25 cellular contexts compared by ENCODE assay signal in the genomic region with DNA sequence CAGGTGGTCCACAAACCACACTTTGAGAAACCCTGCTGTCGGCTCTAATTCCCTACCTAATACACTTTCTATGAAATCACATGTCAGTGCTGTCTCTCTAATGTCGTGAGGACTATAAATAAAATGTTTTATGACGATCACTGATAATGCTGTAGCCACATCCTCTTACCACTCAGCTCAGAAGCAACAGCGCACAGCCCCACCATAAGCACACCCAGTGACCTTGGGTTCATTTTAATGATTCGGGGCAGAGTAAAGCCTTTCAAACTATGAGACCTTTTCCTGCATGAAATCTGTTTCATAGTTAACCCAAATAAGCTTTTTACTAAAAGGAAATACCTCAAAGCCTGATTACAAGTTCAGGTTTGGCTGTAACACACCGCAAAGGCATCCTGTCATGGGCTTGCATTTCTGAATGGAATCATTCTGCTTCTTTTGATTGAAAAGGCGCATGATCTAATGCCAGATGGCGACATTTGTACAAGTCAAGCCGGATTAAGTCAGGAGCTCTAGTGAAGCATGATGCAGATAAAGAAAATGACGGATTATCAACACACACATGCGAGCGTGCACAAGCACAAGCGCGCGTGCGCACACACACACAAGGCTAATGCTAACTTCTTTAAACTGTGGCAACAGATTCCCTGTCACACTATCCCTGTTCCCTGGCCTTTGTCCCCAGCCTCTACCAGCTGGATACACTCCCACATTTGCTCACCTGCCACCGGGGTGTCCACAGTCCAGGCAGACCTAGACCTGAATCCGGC.
DNase-seq lines count a peak whose midpoint lies in the region; ATAC-seq, FAIRE-seq and TF ChIP-seq lines count a peak whose summit lies in the region.
"Had no signal": no experiment of that assay in that cellular context is flagged by ENCODE, and none has a peak within 500 bp of the region (broad histone marks: within the 10 kb centered on the region; RNA-seq: fewer than 3 reads in every experiment).

No MANE protein-coding gene starts in this region.

- no peaks in the 10 kb centered on the region for H3F3A ChIP-seq in neural progenitor cell (ENCODE audit: low read depth)

- DNase-seq in activated CD8-positive, alpha-beta T cell treated with anti-CD3 and anti-CD28 coated beads, Interleukin-2, amount 10 ng/mL, durations not matched to agents 7 days and 5 days: peak; percentile 31
- no peak for DNase-seq in activated CD8-positive, alpha-beta T cell treated with anti-CD3 and anti-CD28 coated beads for 36 hours
- peak; percentile 49 to 78 for DNase-seq in NCI-H446 (lab: John Stamatoyannopoulos, UW)
- DNase-seq in GM12878 (ENCODE audit: low read depth, low spot score): no peak
- no peak for DNase-seq in neural progenitor cell (ENCODE audit: low spot score)
- DNase-seq in ACHN: no peak
- no peak for DNase-seq in RWPE1 (ENCODE audit: low spot score)
- DNase-seq: 8988T; activated CD4-positive, alpha-beta T cell treated with anti-CD3 and anti-CD28 coated beads for 48 hours; activated CD8-positive, alpha-beta memory T cell treated with anti-CD3 and anti-CD28 coated beads, Interleukin-2, amount 50 U/mL, for 4 hours; activated gamma-delta T cell; adrenal gland; left colon; mesenchymal stem cell; NCI-H1417; SIG-M5; stimulated activated CD8-positive, alpha-beta memory T cell treated with anti-CD3 and anti-CD28 coated beads, Interleukin-4, amount 100 ng/mL, for 48 hours; upper lobe of right lung had no signal

- H3K79me2 ChIP-seq in GM12878 (ENCODE audit: control insufficient read depth, insufficient read depth, low read length): no peaks in the 10 kb centered on the region
- H3K79me2 ChIP-seq in neural progenitor cell (ENCODE audit: low read depth): no peaks in the 10 kb centered on the region

- no peak for FAIRE-seq in GM12878 (lab: Jason Lieb, UNC)
- FAIRE-seq: bronchial epithelial cell, endothelial cell of umbilical vein, TTC549 had no signal

- H3K27ac Mint-ChIP-seq in activated CD8-positive, alpha-beta T cell treated with anti-CD3 and anti-CD28 coated beads, Interleukin-2, amount 10 ng/mL, durations not matched to agents 7 days and 5 days: peak overlapping the region; percentile 31
- H3K27ac Mint-ChIP-seq in activated CD8-positive, alpha-beta T cell treated with anti-CD3 and anti-CD28 coated beads for 36 hours: no peak overlapping the region
- peak overlapping the region; percentile 58 for H3K27ac Mint-ChIP-seq in neural progenitor cell
- H3K27ac Mint-ChIP-seq: B cell; dendritic cell treated with granulocyte-macrophage colony-stimulating factor and Interleukin-4, amounts not matched to agents 40 ng/mL and 50 ng/mL, for 4 days; IgD-negative memory B cell had no signal

- CTCF ChIA-PET in activated CD8-positive, alpha-beta T cell treated with anti-CD3 and anti-CD28 coated beads, Interleukin-2, amount 10 ng/mL, durations not matched to agents 7 days and 5 days (lab: Charles Lee): no interaction called here
- CTCF ChIA-PET in activated CD8-positive, alpha-beta T cell treated with anti-CD3 and anti-CD28 coated beads for 36 hours (lab: Charles Lee): interaction anchor here (1.2 kb wide), 1 partner anchor 40 kb away, joined by 3 read pairs; no protein-coding TSS in a partner anchor
- CTCF ChIA-PET in GM12878 (lab: Yijun Ruan, JAX): interaction anchor here (0.6 to 0.7 kb wide), 2 partner anchors 8 to 39 kb away, joined by 3 read pairs; no protein-coding TSS in a partner anchor
- CTCF ChIA-PET in RWPE1 (lab: Yijun Ruan, JAX): no interaction called here

- H3K36me3 ChIP-seq in GM12878 (ENCODE audit: control insufficient read depth in 2 of 2, insufficient read depth in 2 of 2, low read length in 1 of 2): no peaks in the 10 kb centered on the region
- no peaks in the 10 kb centered on the region for H3K36me3 ChIP-seq in neural progenitor cell
- H3K36me3 ChIP-seq: adrenal gland, upper lobe of right lung had no signal

- H3K27ac ChIP-seq in GM12878 (ENCODE audit: control insufficient read depth, insufficient read depth): no peak overlapping the region
- H3K27ac ChIP-seq in neural progenitor cell: no peak overlapping the region
- H3K27ac ChIP-seq in RWPE1: no peak overlapping the region
- H3K27ac ChIP-seq: adrenal gland, upper lobe of right lung had no signal

- POLR2A ChIA-PET in activated CD8-positive, alpha-beta T cell treated with anti-CD3 and anti-CD28 coated beads, Interleukin-2, amount 10 ng/mL, durations not matched to agents 7 days and 5 days (lab: Charles Lee): no interaction called here
- POLR2A ChIA-PET in activated CD8-positive, alpha-beta T cell treated with anti-CD3 and anti-CD28 coated beads for 36 hours (lab: Charles Lee): no interaction called here
- POLR2A ChIA-PET in GM12878 (lab: Charles Lee) (interaction anchor here (1.1 kb wide), 1 partner anchor 9 kb away, joined by 3 read pairs; no protein-coding TSS in a partner anchor), RWPE1 (lab: Yijun Ruan, JAX; ENCODE audit: low non-redundant PET) (no interaction called here)

- BruUV-seq in GM12878 (replicated peaks; lab: Mats Ljungman, UMichigan): no TSS peak

- 48% methylated on average over 18 of the region's 18 CpGs for WGBS in GM12878 (ENCODE audit: insufficient coverage, insufficient replicate concordance, low lambda C conversion rate, missing lambda C conversion rate)

- peaks cover 5% of the 10 kb centered on the region for H3K27me3 Mint-ChIP-seq in activated CD8-positive, alpha-beta T cell treated with anti-CD3 and anti-CD28 coated beads, Interleukin-2, amount 10 ng/mL, durations not matched to agents 7 days and 5 days (ENCODE audit: low read depth)
- H3K27me3 Mint-ChIP-seq in activated CD8-positive, alpha-beta T cell treated with anti-CD3 and anti-CD28 coated beads for 36 hours: peaks cover 5% of the 10 kb centered on the region
- H3K27me3 Mint-ChIP-seq in neural progenitor cell (ENCODE audit: insufficient read depth, low read depth): no peaks in the 10 kb centered on the region

- SMC1A ChIA-PET in GM12878 (lab: Charles Lee; ENCODE audit: uncharacterized antibody, unreplicated experiment): interaction anchor here (0.5 to 1.2 kb wide), 4 partner anchors 10 to 40 kb away, joined by 3 to 5 read pairs (median 3); no protein-coding TSS in a partner anchor

- H3K9me3 ChIP-seq in GM12878 (replicated peaks; ENCODE audit: control insufficient read depth, insufficient read depth, low read length) (no peaks in the 10 kb centered on the region), neural progenitor cell (ENCODE audit: low read depth) (no peaks in the 10 kb centered on the region)
- H3K9me3 ChIP-seq: adrenal gland, upper lobe of right lung had no signal

- TF ChIP-seq POLR2A in GM12878 (IDR thresholded peaks at IDR 0.05; ENCODE audit: low read depth, low read length): no peak

- no peak overlapping the region for H3K9ac ChIP-seq in GM12878 (ENCODE audit: control insufficient read depth, insufficient read depth, low read length)
- no peak overlapping the region for H3K9ac ChIP-seq in neural progenitor cell

- no peak for TF ChIP-seq CTCF in activated CD8-positive, alpha-beta T cell treated with anti-CD3 and anti-CD28 coated beads for 36 hours (IDR thresholded peaks at IDR 0.05)
- TF ChIP-seq CTCF in GM12878 (IDR thresholded peaks at IDR 0.05 in 2 of 3, conservative IDR thresholded peaks at IDR 0.05 in 1 of 3; ENCODE audit: control insufficient read depth in 2 of 3, extremely low read depth in 1 of 3, insufficient read depth in 1 of 3, low read depth in 3 of 3, low read length in 3 of 3): no peak
- no peak for TF ChIP-seq CTCF in neural progenitor cell (IDR thresholded peaks at IDR 0.05)
- no peak for TF ChIP-seq CTCF in RWPE1 (conservative IDR thresholded peaks at IDR 0.05; ENCODE audit: low read depth)

- peaks cover 13% of the 10 kb centered on the region for H3K4me1 Mint-ChIP-seq in activated CD8-positive, alpha-beta T cell treated with anti-CD3 and anti-CD28 coated beads, Interleukin-2, amount 10 ng/mL, durations not matched to agents 7 days and 5 days (ENCODE audit: low read depth)
- H3K4me1 Mint-ChIP-seq in activated CD8-positive, alpha-beta T cell treated with anti-CD3 and anti-CD28 coated beads for 36 hours (ENCODE audit: low read depth): no peaks in the 10 kb centered on the region
- H3K4me1 Mint-ChIP-seq in neural progenitor cell: peaks cover 19% of the 10 kb centered on the region
- H3K4me1 Mint-ChIP-seq: B cell, IgD-negative memory B cell had no signal

- H3K9me3 Mint-ChIP-seq in activated CD8-positive, alpha-beta T cell treated with anti-CD3 and anti-CD28 coated beads, Interleukin-2, amount 10 ng/mL, durations not matched to agents 7 days and 5 days (ENCODE audit: insufficient read depth): no peaks in the 10 kb centered on the region
- H3K9me3 Mint-ChIP-seq in activated CD8-positive, alpha-beta T cell treated with anti-CD3 and anti-CD28 coated beads for 36 hours: no peaks in the 10 kb centered on the region
- no peaks in the 10 kb centered on the region for H3K9me3 Mint-ChIP-seq in neural progenitor cell
- H3K9me3 Mint-ChIP-seq: dendritic cell treated with granulocyte-macrophage colony-stimulating factor and Interleukin-4, amounts not matched to agents 40 ng/mL and 50 ng/mL, for 4 days; IgD-negative memory B cell had no signal

- peak; percentile 80 for ATAC-seq in activated CD8-positive, alpha-beta T cell treated with anti-CD3 and anti-CD28 coated beads, Interleukin-2, amount 10 ng/mL, durations not matched to agents 7 days and 5 days
- ATAC-seq in activated CD8-positive, alpha-beta T cell treated with anti-CD3 and anti-CD28 coated beads for 36 hours: no peak
- peak; percentile 72 for ATAC-seq in GM12878
- ATAC-seq in GM21723 (IDR thresholded peaks at IDR 0.05; ENCODE audit: unreplicated experiment): no peak
- ATAC-seq: left colon, upper lobe of right lung had no signal

- H3K4me2 ChIP-seq in GM12878 (ENCODE audit: control insufficient read depth, insufficient read depth) (no peak overlapping the region), neural progenitor cell (no peak overlapping the region)

- no peaks in the 10 kb centered on the region for H3K36me3 Mint-ChIP-seq in activated CD8-positive, alpha-beta T cell treated with anti-CD3 and anti-CD28 coated beads, Interleukin-2, amount 10 ng/mL, durations not matched to agents 7 days and 5 days (ENCODE audit: low read depth)
- H3K36me3 Mint-ChIP-seq in activated CD8-positive, alpha-beta T cell treated with anti-CD3 and anti-CD28 coated beads for 36 hours (ENCODE audit: low read depth): no peaks in the 10 kb centered on the region
- no peaks in the 10 kb centered on the region for H3K36me3 Mint-ChIP-seq in neural progenitor cell
- H3K36me3 Mint-ChIP-seq: IgD-negative memory B cell had no signal

- H3K4me3 ChIP-seq in GM12878 (no peak overlapping the region), neural progenitor cell (no peak overlapping the region)
- H3K4me3 ChIP-seq: adrenal gland, upper lobe of right lung had no signal

- no peak for TF ChIP-seq EP300 in GM12878 (IDR thresholded peaks at IDR 0.05; ENCODE audit: borderline replicate concordance in 1 of 2, control insufficient read depth in 1 of 2, low read depth in 2 of 2, low read length in 2 of 2)

- H3K27me3 ChIP-seq in GM12878 (replicated peaks in 1 of 2; ENCODE audit: control insufficient read depth in 2 of 2, insufficient read depth in 2 of 2, low read length in 1 of 2): no peaks in the 10 kb centered on the region; a peak in 1 of 4 replicates
- peaks cover 22% of the 10 kb centered on the region for H3K27me3 ChIP-seq in neural progenitor cell
- H3K27me3 ChIP-seq: adrenal gland, upper lobe of right lung had no signal

- H2AFZ ChIP-seq in GM12878 (ENCODE audit: control insufficient read depth, low read depth, low read length): no peak overlapping the region
- no peak overlapping the region for H2AFZ ChIP-seq in neural progenitor cell (replicated peaks)

- intact Hi-C loops in activated CD8-positive, alpha-beta T cell treated with anti-CD3 and anti-CD28 coated beads for 36 hours (cut with micrococcal nuclease): no loop called here
- intact Hi-C loops in GM12878 (cut with micrococcal nuclease; ENCODE audit: unreplicated experiment): no loop called here

- H3K4me1 ChIP-seq in GM12878 (ENCODE audit: control insufficient read depth, insufficient read depth, low read length): peaks cover 5% of the 10 kb centered on the region
- peaks cover 15% of the 10 kb centered on the region for H3K4me1 ChIP-seq in neural progenitor cell
- H3K4me1 ChIP-seq: adrenal gland, upper lobe of right lung had no signal

- RAD21 ChIA-PET in GM12878 (lab: Charles Lee; ENCODE audit: unreplicated experiment): no interaction called here

- no peak overlapping the region for H3K4me3 Mint-ChIP-seq in activated CD8-positive, alpha-beta T cell treated with anti-CD3 and anti-CD28 coated beads, Interleukin-2, amount 10 ng/mL, durations not matched to agents 7 days and 5 days
- H3K4me3 Mint-ChIP-seq in activated CD8-positive, alpha-beta T cell treated with anti-CD3 and anti-CD28 coated beads for 36 hours: no peak overlapping the region
- no peak overlapping the region for H3K4me3 Mint-ChIP-seq in neural progenitor cell
- H3K4me3 Mint-ChIP-seq: B cell; dendritic cell treated with granulocyte-macrophage colony-stimulating factor and Interleukin-4, amounts not matched to agents 40 ng/mL and 50 ng/mL, for 4 days; IgD-negative memory B cell had no signal

- in situ Hi-C loops in GM12878 (cut with MboI): no loop called here
- in situ Hi-C loops in ACHN (cut with HindIII; ENCODE audit: low pct_ligation_motif_present, low pct_unique_long_range_greater_than_20kb, low sequenced_read_pairs): no loop called here

- TF ChIP-seq RAD21 in GM12878 (IDR thresholded peaks at IDR 0.05; ENCODE audit: insufficient read depth, low read depth, low read length): no peak

- no peaks in the 10 kb centered on the region for H4K20me1 ChIP-seq in GM12878 (ENCODE audit: control insufficient read depth, insufficient read depth)
- peaks cover 4% of the 10 kb centered on the region for H4K20me1 ChIP-seq in neural progenitor cell (ENCODE audit: low read depth)

Comparison
In these comparisons a context has a peak if more than half of its experiments do, and no peak if none do; other contexts are left out.
1. ATAC-seq: peak in activated CD8-positive, alpha-beta T cell treated with anti-CD3 and anti-CD28 coated beads, Interleukin-2, amount 10 ng/mL, durations not matched to agents 7 days and 5 days (single experiment) and GM12878 (single experiment); none in activated CD8-positive, alpha-beta T cell treated with anti-CD3 and anti-CD28 coated beads for 36 hours (single experiment) and GM21723 (single experiment).
2. DNase-seq: peak in activated CD8-positive, alpha-beta T cell treated with anti-CD3 and anti-CD28 coated beads, Interleukin-2, amount 10 ng/mL, durations not matched to agents 7 days and 5 days (single experiment) and NCI-H446 (2 of 2); none in activated CD8-positive, alpha-beta T cell treated with anti-CD3 and anti-CD28 coated beads for 36 hours (single experiment), GM12878 (single experiment), neural progenitor cell (single experiment), ACHN (single experiment) and RWPE1 (single experiment).
3. CTCF ChIA-PET loops: an anchor here in activated CD8-positive, alpha-beta T cell treated with anti-CD3 and anti-CD28 coated beads for 36 hours (1.2 kb wide) and GM12878 (0.6 to 0.7 kb wide); none called in activated CD8-positive, alpha-beta T cell treated with anti-CD3 and anti-CD28 coated beads, Interleukin-2, amount 10 ng/mL, durations not matched to agents 7 days and 5 days and RWPE1.